Comparison of ENCODE assay signal across 38 cellular contexts in genomic region chr3:170989100-170989648, GRCh38. TPM values are rescaled to one million over a fixed set of nuclear protein-coding genes. Genes with fewer than 3 reads are reported as not detected.
"Had no signal": no experiment of that assay in that cellular context is flagged by ENCODE, and none has a peak within 500 bp of the region (broad histone marks: within the 10 kb centered on the region; RNA-seq: fewer than 3 reads in every experiment).

No MANE protein-coding gene starts in this region.

- DNase-seq: activated CD4-positive, alpha-beta memory T cell treated with anti-CD3 and anti-CD28 coated beads, Interleukin-2, amount 10 ng/mL, durations not matched to agents 7 days and 5 days; activated CD4-positive, alpha-beta T cell treated with anti-CD3 and anti-CD28 coated beads for 36 hours; activated CD4-positive, alpha-beta T cell treated with anti-CD3 and anti-CD28 coated beads, Interleukin-2, amount 10 ng/mL, durations not matched to agents 7 days and 5 days; activated CD4-positive, alpha-beta T cell treated with anti-CD3 and anti-CD28 coated beads, Interleukin-2, amount 50 U/mL, for 4 hours; activated CD4-positive, CD25-positive, alpha-beta regulatory T cell; activated CD4-positive, CD25-positive, alpha-beta regulatory T cell treated with anti-CD3 and anti-CD28 coated beads, Interleukin-2, amount 50 U/mL, for 72 hours; activated CD8-positive, alpha-beta memory T cell treated with anti-CD3 and anti-CD28 coated beads, Interleukin-2, amount 50 U/mL, for 48 hours; activated effector memory CD4-positive, alpha-beta T cell treated with Interleukin-2 at 50 U/mL for 16 hours; activated gamma-delta T cell treated with Interleukin-2 at 50 U/mL for 16 hours; activated naive CD4-positive, alpha-beta T cell treated with anti-CD3 and anti-CD28 coated beads, Interleukin-2, amount 50 U/mL, for 16 hours; activated naive CD4-positive, alpha-beta T cell treated with Interleukin-2 at 50 U/mL for 16 hours; activated T-cell treated with anti-CD3 and anti-CD28 coated beads for 4 hours; activated T-cell treated with anti-CD3 and anti-CD28 coated beads, Interleukin-2, amount 50 U/mL, for 4 hours; amniotic stem cell; anterior cingulate cortex; brain microvascular endothelial cell; cortex of kidney; dermis blood vessel endothelial cell; effector CD4-positive, alpha-beta T cell; effector memory CD8-positive, alpha-beta T cell; erythroblast; foreskin keratinocyte; gastrocnemius medialis; glutamatergic neuron; heart left ventricle; T-helper 1 cell; T-helper 17 cell; T1000; WERI-Rb-1 had no signal

- H3K9me3 ChIP-seq: gastrocnemius medialis had no signal

- H3K27me3 ChIP-seq: brain microvascular endothelial cell, esophagus muscularis mucosa, foreskin keratinocyte, gastrocnemius medialis had no signal

- H3K36me3 ChIP-seq: brain microvascular endothelial cell, esophagus muscularis mucosa, gastrocnemius medialis, heart left ventricle, WERI-Rb-1 had no signal

- H3K27ac Mint-ChIP-seq: activated CD4-positive, alpha-beta memory T cell treated with anti-CD3 and anti-CD28 coated beads, Interleukin-2, amount 10 ng/mL, durations not matched to agents 7 days and 5 days; activated CD4-positive, alpha-beta T cell treated with anti-CD3 and anti-CD28 coated beads for 36 hours; activated CD4-positive, alpha-beta T cell treated with anti-CD3 and anti-CD28 coated beads, Interleukin-2, amount 10 ng/mL, durations not matched to agents 7 days and 5 days; activated naive CD8-positive, alpha-beta T cell; activated T-helper 17 cell treated with anti-CD3 and anti-CD28 coated beads, Interleukin-2, amount 50 U/mL, for 72 hours; effector memory CD8-positive, alpha-beta T cell; T-helper 17 cell; T-helper 2 cell treated with Interferon-gamma antibody and Interleukin-4, amounts not matched to agents 5 μg/mL and 100 μg/mL, for 36 hours had no signal

- H3K36me3 Mint-ChIP-seq: activated naive CD8-positive, alpha-beta T cell had no signal

- H3K4me3 ChIP-seq: esophagus muscularis mucosa, gastrocnemius medialis, heart left ventricle had no signal

- H3K4me3 Mint-ChIP-seq: activated CD4-positive, alpha-beta memory T cell treated with anti-CD3 and anti-CD28 coated beads, Interleukin-2, amount 10 ng/mL, durations not matched to agents 7 days and 5 days; activated CD4-positive, alpha-beta T cell treated with anti-CD3 and anti-CD28 coated beads for 36 hours; activated CD4-positive, alpha-beta T cell treated with anti-CD3 and anti-CD28 coated beads, Interleukin-2, amount 10 ng/mL, durations not matched to agents 7 days and 5 days; activated naive CD8-positive, alpha-beta T cell; activated T-cell treated with anti-CD3 and anti-CD28 coated beads, Interleukin-2, amount 50 U/mL, for 4 hours; activated T-helper 17 cell treated with anti-CD3 and anti-CD28 coated beads, Interleukin-2, amount 50 U/mL, for 72 hours; central memory CD8-positive, alpha-beta T cell; effector memory CD8-positive, alpha-beta T cell; T-helper 17 cell; T-helper 2 cell treated with Interferon-gamma antibody and Interleukin-4, amounts not matched to agents 5 μg/mL and 100 μg/mL, for 36 hours had no signal

- H3K27ac ChIP-seq: brain microvascular endothelial cell, esophagus muscularis mucosa, foreskin keratinocyte, gastrocnemius medialis, heart left ventricle, WERI-Rb-1 had no signal

- H3K4me1 Mint-ChIP-seq: activated CD4-positive, alpha-beta memory T cell treated with anti-CD3 and anti-CD28 coated beads, Interleukin-2, amount 10 ng/mL, durations not matched to agents 7 days and 5 days; activated CD4-positive, alpha-beta T cell treated with anti-CD3 and anti-CD28 coated beads for 36 hours; activated CD4-positive, alpha-beta T cell treated with anti-CD3 and anti-CD28 coated beads, Interleukin-2, amount 10 ng/mL, durations not matched to agents 7 days and 5 days; activated T-helper 17 cell treated with anti-CD3 and anti-CD28 coated beads, Interleukin-2, amount 50 U/mL, for 72 hours; central memory CD8-positive, alpha-beta T cell; T-helper 17 cell had no signal

- H3K9me3 Mint-ChIP-seq: activated CD4-positive, alpha-beta T cell treated with anti-CD3 and anti-CD28 coated beads, Interleukin-2, amount 10 ng/mL, durations not matched to agents 7 days and 5 days; activated T-helper 17 cell treated with anti-CD3 and anti-CD28 coated beads, Interleukin-2, amount 50 U/mL, for 72 hours; central memory CD8-positive, alpha-beta T cell; effector memory CD8-positive, alpha-beta T cell; T-helper 2 cell treated with Interferon-gamma antibody and Interleukin-4, amounts not matched to agents 5 μg/mL and 100 μg/mL, for 36 hours had no signal

- H3K4me1 ChIP-seq: esophagus muscularis mucosa, gastrocnemius medialis, heart left ventricle had no signal

- ATAC-seq: activated CD4-positive, alpha-beta T cell treated with anti-CD3 and anti-CD28 coated beads for 36 hours; activated T-cell treated with anti-CD3 and anti-CD28 coated beads, Interleukin-2, amount 50 U/mL, for 4 hours; activated T-helper 17 cell treated with anti-CD3 and anti-CD28 coated beads, Interleukin-2, amount 50 U/mL, for 72 hours; effector memory CD8-positive, alpha-beta T cell; foreskin keratinocyte; gastrocnemius medialis; heart left ventricle; T-helper 17 cell had no signal

RNA-seq across cellular contexts. Expression of gene SLC2A2, which starts 37.3 kb away (rescaled TPM):
- total RNA-seq: activated CD4-positive, alpha-beta memory T cell treated with anti-CD3 and anti-CD28 coated beads, Interleukin-2, amount 10 ng/mL, durations not matched to agents 7 days and 5 days; activated CD4-positive, alpha-beta T cell treated with anti-CD3 and anti-CD28 coated beads for 36 hours; activated CD4-positive, alpha-beta T cell treated with anti-CD3 and anti-CD28 coated beads, Interleukin-2, amount 10 ng/mL, durations not matched to agents 7 days and 5 days; activated T-helper 17 cell treated with anti-CD3 and anti-CD28 coated beads, Interleukin-2, amount 50 U/mL, for 72 hours; astrocyte; bronchial epithelial cell; cardiac septum; chondrocyte; dermis blood vessel endothelial cell; esophagus muscularis mucosa; foreskin keratinocyte; heart left ventricle; T-helper 17 cell had no signal
- polyA plus RNA-seq: foreskin keratinocyte had no signal
